29 cellular contexts compared by ENCODE assay signal in the genomic region with DNA sequence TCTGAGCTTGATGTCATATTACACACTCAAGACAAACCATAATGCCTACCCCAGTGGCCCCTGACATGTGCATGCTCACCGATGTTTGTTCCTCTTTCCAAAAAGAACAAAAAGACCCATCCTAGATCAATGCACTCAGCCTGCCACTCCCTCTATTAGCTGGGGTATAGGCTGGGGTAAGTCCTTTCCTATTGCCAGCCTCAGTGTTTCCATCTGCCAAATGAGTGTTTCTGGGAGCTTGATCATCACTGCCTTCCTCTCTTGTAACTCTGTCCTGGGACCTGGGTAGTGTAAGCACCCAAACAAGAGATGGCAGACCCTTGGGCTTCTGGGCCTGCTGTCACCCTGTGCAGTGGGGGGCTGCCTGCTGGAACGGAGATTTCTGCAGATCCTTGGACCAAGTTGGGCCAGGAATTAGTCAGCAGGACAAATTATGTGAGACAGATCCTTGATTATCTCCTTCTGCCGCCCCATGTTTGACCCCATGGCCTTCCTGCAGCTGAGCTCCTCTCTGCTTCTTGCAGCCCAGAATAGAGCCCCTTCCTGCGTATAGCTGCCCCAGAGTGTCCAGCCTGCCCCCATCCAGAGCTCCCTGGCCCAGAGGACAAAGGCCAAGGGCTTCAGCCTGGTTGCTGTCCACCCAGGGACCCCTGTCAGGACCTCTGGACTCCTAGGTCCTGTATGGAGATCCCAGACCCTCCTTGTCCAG. TPM values are rescaled to one million over a fixed set of nuclear protein-coding genes. Genes with fewer than 3 reads are reported as not detected.
DNase-seq lines count a peak whose midpoint lies in the region; ATAC-seq, FAIRE-seq and TF ChIP-seq lines count a peak whose summit lies in the region.
"Had no signal": no experiment of that assay in that cellular context is flagged by ENCODE, and none has a peak within 500 bp of the region (broad histone marks: within the 10 kb centered on the region; RNA-seq: fewer than 3 reads in every experiment).

No MANE protein-coding gene starts in this region.

- 71 to 79% methylated on average over 4 of the region's 4 CpGs for WGBS in testis, 2 donors

- no peak overlapping the region for H3K4me3 Mint-ChIP-seq in activated naive CD4-positive, alpha-beta T cell treated with anti-CD3 and anti-CD28 coated beads, Interleukin-2, amount 10 ng/mL, durations not matched to agents 7 days and 5 days
- H3K4me3 Mint-ChIP-seq: activated CD8-positive, alpha-beta T cell treated with anti-CD3 and anti-CD28 coated beads, Interleukin-2, amount 10 ng/mL, durations not matched to agents 7 days and 5 days; activated naive CD4-positive, alpha-beta T cell treated with anti-CD3 and anti-CD28 coated beads, Interleukin-2, amount 50 U/mL, for 24 hours; CD8-positive, alpha-beta memory T cell; neural progenitor cell; stimulated activated naive CD8-positive, alpha-beta T cell treated with anti-CD3 and anti-CD28 coated beads, Interleukin-15, amount 100 ng/mL, for 72 hours had no signal

- no peaks in the 10 kb centered on the region for H3K4me1 Mint-ChIP-seq in activated naive CD4-positive, alpha-beta T cell treated with anti-CD3 and anti-CD28 coated beads, Interleukin-2, amount 10 ng/mL, durations not matched to agents 7 days and 5 days
- H3K4me1 Mint-ChIP-seq: activated naive CD4-positive, alpha-beta T cell treated with anti-CD3 and anti-CD28 coated beads, Interleukin-2, amount 50 U/mL, for 24 hours; CD8-positive, alpha-beta memory T cell had no signal

- intact Hi-C loops in testis (cut with DNase I; ENCODE audit: low total_unique reads) (no loop called here), Right ventricle myocardium inferior (cut with DNase I) (no loop called here)

- H3K4me1 ChIP-seq in testis = no peaks in the 10 kb centered on the region
- H3K4me1 ChIP-seq: BE2C, esophagus squamous epithelium, heart right ventricle, transverse colon had no signal

- ATAC-seq in Right ventricle myocardium inferior = no peak
- ATAC-seq: activated CD8-positive, alpha-beta T cell treated with anti-CD3 and anti-CD28 coated beads, Interleukin-2, amount 10 ng/mL, durations not matched to agents 7 days and 5 days; left cardiac atrium; stimulated activated naive CD8-positive, alpha-beta T cell treated with anti-CD3 and anti-CD28 coated beads, Interleukin-15, amount 100 ng/mL, for 72 hours had no signal

- no peak overlapping the region for H3K27ac ChIP-seq in testis
- H3K27ac ChIP-seq: esophagus squamous epithelium, heart right ventricle, neural progenitor cell, transverse colon had no signal

- H3K27me3 Mint-ChIP-seq in activated naive CD4-positive, alpha-beta T cell treated with anti-CD3 and anti-CD28 coated beads, Interleukin-2, amount 10 ng/mL, durations not matched to agents 7 days and 5 days = peaks cover 36% of the 10 kb centered on the region
- H3K27me3 Mint-ChIP-seq: activated naive CD4-positive, alpha-beta T cell treated with anti-CD3 and anti-CD28 coated beads, Interleukin-2, amount 50 U/mL, for 24 hours had no signal

- FAIRE-seq in urothelium cell line (lab: Jason Lieb, UNC) = no peak
- FAIRE-seq: H54 had no signal

- CTCF ChIA-PET in activated naive CD4-positive, alpha-beta T cell treated with anti-CD3 and anti-CD28 coated beads, Interleukin-2, amount 10 ng/mL, durations not matched to agents 7 days and 5 days (lab: Charles Lee) = no interaction called here

- no peak for TF ChIP-seq CTCF in testis (IDR thresholded peaks at IDR 0.05)

- H3K36me3 ChIP-seq in testis (ENCODE audit: low read depth, missing control alignments) = no peaks in the 10 kb centered on the region
- H3K36me3 ChIP-seq: BE2C, esophagus squamous epithelium, heart right ventricle, MG63, neural progenitor cell, transverse colon had no signal

- no peak overlapping the region for H3K4me3 ChIP-seq in testis
- H3K4me3 ChIP-seq: esophagus squamous epithelium, heart right ventricle, MG63, neural progenitor cell, transverse colon had no signal

- peak; percentile 5 for DNase-seq in activated naive CD4-positive, alpha-beta T cell treated with anti-CD3 and anti-CD28 coated beads, Interleukin-2, amount 10 ng/mL, durations not matched to agents 7 days and 5 days
- no peak for DNase-seq in activated naive CD4-positive, alpha-beta T cell treated with anti-CD3 and anti-CD28 coated beads, Interleukin-2, amount 50 U/mL, for 16 hours
- DNase-seq in activated CD8-positive, alpha-beta memory T cell treated with anti-CD3 and anti-CD28 coated beads, Interleukin-2, amount 50 U/mL, for 48 hours = peak; percentile 29
- peak; percentile 71 for DNase-seq in mesenteric fat pad (ENCODE audit: low spot score)
- DNase-seq in testis = peak; percentile 6
- DNase-seq in activated CD4-positive, alpha-beta T cell treated with anti-CD3 and anti-CD28 coated beads for 4 hours = no peak
- no peak for DNase-seq in Right ventricle myocardium inferior (ENCODE audit: missing footprints)
- no peak for DNase-seq in urothelium cell line (ENCODE audit: low spot score)
- DNase-seq: activated CD4-positive, CD25-positive, alpha-beta regulatory T cell; activated CD8-positive, alpha-beta T cell treated with anti-CD3 and anti-CD28 coated beads, Interleukin-2, amount 10 ng/mL, durations not matched to agents 7 days and 5 days; BE2C; CD8-positive, alpha-beta memory T cell; cortex of kidney; DMS153; esophagus squamous epithelium; foreskin melanocyte; heart right ventricle; KG1; left cardiac atrium; mammary epithelial cell; MG63; NCI-H2029 treated with DMSO at 0.1 percent for 48 hours; NCI-H2227 treated with DMSO at 0.1 percent for 48 hours; NCI-H69; stimulated activated naive CD8-positive, alpha-beta T cell treated with anti-CD3 and anti-CD28 coated beads, Interleukin-15, amount 100 ng/mL, for 72 hours; transverse colon had no signal

- H3K36me3 Mint-ChIP-seq in activated naive CD4-positive, alpha-beta T cell treated with anti-CD3 and anti-CD28 coated beads, Interleukin-2, amount 10 ng/mL, durations not matched to agents 7 days and 5 days = peaks cover 3% of the 10 kb centered on the region
- H3K36me3 Mint-ChIP-seq: neural progenitor cell had no signal

- H3K27ac Mint-ChIP-seq in activated naive CD4-positive, alpha-beta T cell treated with anti-CD3 and anti-CD28 coated beads, Interleukin-2, amount 10 ng/mL, durations not matched to agents 7 days and 5 days = no peak overlapping the region
- H3K27ac Mint-ChIP-seq: activated CD8-positive, alpha-beta T cell treated with anti-CD3 and anti-CD28 coated beads, Interleukin-2, amount 10 ng/mL, durations not matched to agents 7 days and 5 days; activated naive CD4-positive, alpha-beta T cell treated with anti-CD3 and anti-CD28 coated beads, Interleukin-2, amount 50 U/mL, for 24 hours; neural progenitor cell; stimulated activated naive CD8-positive, alpha-beta T cell treated with anti-CD3 and anti-CD28 coated beads, Interleukin-15, amount 100 ng/mL, for 72 hours had no signal

- H3K27me3 ChIP-seq in testis = no peaks in the 10 kb centered on the region
- H3K27me3 ChIP-seq: BE2C, esophagus squamous epithelium, MG63, neural progenitor cell had no signal

- TF ChIP-seq POLR2A in testis (IDR thresholded peaks at IDR 0.05) = no peak

- H3K9me3 Mint-ChIP-seq in activated naive CD4-positive, alpha-beta T cell treated with anti-CD3 and anti-CD28 coated beads, Interleukin-2, amount 10 ng/mL, durations not matched to agents 7 days and 5 days = peaks cover 8% of the 10 kb centered on the region

- H3K9me3 ChIP-seq in testis = no peaks in the 10 kb centered on the region
- H3K9me3 ChIP-seq: BE2C had no signal

RNA-seq across cellular contexts. Expression of a gene that starts 31.5 kb away (rescaled TPM):
- 9.9 TPM for total RNA-seq in mesenteric fat pad
- total RNA-seq in testis = 100 to 1,000 TPM; 223 to 253 TPM
- 64.3 TPM for polyA plus RNA-seq in testis (ENCODE audit: insufficient read depth, low read depth, low replicate concordance)
- 1.2 TPM for total RNA-seq in Right ventricle myocardium inferior

Comparison
In these comparisons a context has a peak if more than half of its experiments do, and no peak if none do; other contexts are left out.
1. DNase-seq: peak in activated naive CD4-positive, alpha-beta T cell treated with anti-CD3 and anti-CD28 coated beads, Interleukin-2, amount 10 ng/mL, durations not matched to agents 7 days and 5 days (single experiment), activated CD8-positive, alpha-beta memory T cell treated with anti-CD3 and anti-CD28 coated beads, Interleukin-2, amount 50 U/mL, for 48 hours (single experiment), mesenteric fat pad (single experiment) and testis (single experiment); none in activated naive CD4-positive, alpha-beta T cell treated with anti-CD3 and anti-CD28 coated beads, Interleukin-2, amount 50 U/mL, for 16 hours (single experiment), activated CD4-positive, alpha-beta T cell treated with anti-CD3 and anti-CD28 coated beads for 4 hours (0 of 2), Right ventricle myocardium inferior (single experiment) and urothelium cell line (single experiment).
2. RNA of a gene that starts 31.5 kb away (total RNA-seq): 223 to 253 TPM in testis; 9.9 TPM in mesenteric fat pad (single experiment) and 1.2 TPM in Right ventricle myocardium inferior (single experiment); every median in the first group is over 10 times any median in the second.